13 cellular contexts compared by ENCODE assay signal in the genomic region with DNA sequence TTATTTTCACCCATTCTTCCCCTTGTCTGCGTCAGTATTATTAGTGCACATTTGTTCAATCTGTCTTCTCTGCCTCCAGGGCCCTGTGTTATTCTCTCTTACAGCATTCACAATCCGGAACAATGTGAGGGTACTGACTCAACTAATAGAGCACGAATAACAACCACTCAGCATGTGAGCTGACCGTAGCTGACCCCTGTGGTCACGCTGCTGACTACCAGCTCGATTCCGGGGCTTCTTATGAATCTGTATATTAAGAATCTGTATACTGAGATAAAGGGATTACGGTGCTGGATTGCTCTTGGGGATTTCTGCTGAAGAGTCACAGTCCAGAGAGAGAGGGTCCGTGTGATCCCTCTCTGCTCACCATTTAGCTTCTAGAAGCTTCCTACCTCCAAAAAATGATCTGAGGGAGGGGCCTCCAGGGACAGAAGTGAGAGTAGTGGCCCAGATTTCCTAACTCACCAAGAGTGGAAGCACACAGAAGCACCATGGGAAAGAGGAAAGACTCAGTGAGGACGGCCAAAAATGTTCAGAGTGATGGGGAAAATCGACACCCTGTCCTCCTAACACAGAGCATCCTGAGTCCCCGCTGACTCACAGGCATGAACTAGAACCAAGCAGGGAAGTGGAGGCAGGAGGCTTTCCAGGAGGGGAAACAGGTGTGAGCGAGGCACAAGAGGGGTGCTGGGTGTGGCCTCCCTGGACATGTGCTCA.
DNase-seq lines count a peak whose midpoint lies in the region; ATAC-seq and TF ChIP-seq lines count a peak whose summit lies in the region.
"Had no signal": no experiment of that assay in that cellular context is flagged by ENCODE, and none has a peak within 500 bp of the region (broad histone marks: within the 10 kb centered on the region; RNA-seq: fewer than 3 reads in every experiment).

No MANE protein-coding gene starts in this region.

- no peak overlapping the region for H3K27ac Mint-ChIP-seq in activated T-helper 1 cell treated with anti-CD3 and anti-CD28 coated beads, Interleukin-12 subunit alpha, Interleukin-12 subunit beta, Interleukin-2, Interleukin-4 antibody, amounts not matched to agents 30 ng/mL and 10 ng/mL and 1 ng/mL, durations not matched to agents 14 hours and 24 hours and 36 hours
- H3K27ac Mint-ChIP-seq: activated CD4-positive, alpha-beta T cell treated with anti-CD3 and anti-CD28 coated beads for 36 hours had no signal

- H3K4me1 ChIP-seq in right atrium auricular region = no peaks in the 10 kb centered on the region
- H3K4me1 ChIP-seq: prostate gland had no signal

- no peak overlapping the region for H3K4me3 ChIP-seq in right atrium auricular region
- H3K4me3 ChIP-seq: prostate gland had no signal

- intact Hi-C loops in Right ventricle myocardium inferior (cut with DNase I) = no loop called here
- intact Hi-C loops in activated T-helper 1 cell treated with anti-CD3 and anti-CD28 coated beads, Interleukin-12 subunit alpha, Interleukin-12 subunit beta, Interleukin-2, Interleukin-4 antibody, amounts not matched to agents 30 ng/mL and 10 ng/mL and 1 ng/mL, durations not matched to agents 14 hours and 24 hours and 36 hours (cut with micrococcal nuclease) = no loop called here

- peaks cover 6% of the 10 kb centered on the region for H3K9me3 Mint-ChIP-seq in activated T-helper 1 cell treated with anti-CD3 and anti-CD28 coated beads, Interleukin-12 subunit alpha, Interleukin-12 subunit beta, Interleukin-2, Interleukin-4 antibody, amounts not matched to agents 30 ng/mL and 10 ng/mL and 1 ng/mL, durations not matched to agents 14 hours and 24 hours and 36 hours

- H3K4me1 Mint-ChIP-seq in activated T-helper 1 cell treated with anti-CD3 and anti-CD28 coated beads, Interleukin-12 subunit alpha, Interleukin-12 subunit beta, Interleukin-2, Interleukin-4 antibody, amounts not matched to agents 30 ng/mL and 10 ng/mL and 1 ng/mL, durations not matched to agents 14 hours and 24 hours and 36 hours (ENCODE audit: low read depth) = no peaks in the 10 kb centered on the region
- H3K4me1 Mint-ChIP-seq: activated CD4-positive, alpha-beta T cell treated with anti-CD3 and anti-CD28 coated beads for 36 hours had no signal

- ATAC-seq in Right ventricle myocardium inferior (peak; percentile 68), GM18502 (IDR thresholded peaks at IDR 0.05; ENCODE audit: poor library complexity, unreplicated experiment) (no peak), HG03378 (IDR thresholded peaks at IDR 0.05; ENCODE audit: unreplicated experiment) (no peak)
- ATAC-seq: activated CD4-positive, alpha-beta T cell treated with anti-CD3 and anti-CD28 coated beads for 36 hours; HepG2 had no signal

- DNase-seq in Right ventricle myocardium inferior (ENCODE audit: missing footprints) (no peak), right atrium auricular region (ENCODE audit: low spot score) (no peak), brain pericyte (ENCODE audit: low read depth, low spot score) (peak; percentile 91), left kidney (ENCODE audit: low read depth, low spot score) (peak; percentile 40), GM20000 (ENCODE audit: low spot score) (no peak)
- no peak for DNase-seq in activated T-helper 1 cell treated with anti-CD3 and anti-CD28 coated beads, Interleukin-12 subunit alpha, Interleukin-12 subunit beta, Interleukin-2, Interleukin-4 antibody, amounts not matched to agents 30 ng/mL and 10 ng/mL and 1 ng/mL, durations not matched to agents 14 hours and 24 hours and 36 hours (ENCODE audit: low spot score)
- DNase-seq: 8988T; activated CD4-positive, alpha-beta T cell treated with anti-CD3 and anti-CD28 coated beads for 36 hours; effector CD4-positive, alpha-beta T cell had no signal

- no peaks in the 10 kb centered on the region for H3K36me3 Mint-ChIP-seq in activated T-helper 1 cell treated with anti-CD3 and anti-CD28 coated beads, Interleukin-12 subunit alpha, Interleukin-12 subunit beta, Interleukin-2, Interleukin-4 antibody, amounts not matched to agents 30 ng/mL and 10 ng/mL and 1 ng/mL, durations not matched to agents 14 hours and 24 hours and 36 hours (ENCODE audit: low read depth)

- H3K27ac ChIP-seq in right atrium auricular region = no peak overlapping the region
- H3K27ac ChIP-seq: prostate gland had no signal

- H3K27me3 ChIP-seq in right atrium auricular region = no peaks in the 10 kb centered on the region

- H3K9me3 ChIP-seq in right atrium auricular region = no peaks in the 10 kb centered on the region
- H3K9me3 ChIP-seq: prostate gland had no signal

- no peaks in the 10 kb centered on the region for H3K36me3 ChIP-seq in right atrium auricular region
- H3K36me3 ChIP-seq: prostate gland had no signal

- H3K27me3 Mint-ChIP-seq in activated T-helper 1 cell treated with anti-CD3 and anti-CD28 coated beads, Interleukin-12 subunit alpha, Interleukin-12 subunit beta, Interleukin-2, Interleukin-4 antibody, amounts not matched to agents 30 ng/mL and 10 ng/mL and 1 ng/mL, durations not matched to agents 14 hours and 24 hours and 36 hours (ENCODE audit: insufficient read depth) = no peaks in the 10 kb centered on the region

- TF ChIP-seq CTCF in right atrium auricular region (IDR thresholded peaks at IDR 0.05) = no peak
- no peak for TF ChIP-seq CTCF in GM20000 (IDR thresholded peaks at IDR 0.05; ENCODE audit: extremely low read depth, missing control alignments)

- H3K4me3 Mint-ChIP-seq in activated T-helper 1 cell treated with anti-CD3 and anti-CD28 coated beads, Interleukin-12 subunit alpha, Interleukin-12 subunit beta, Interleukin-2, Interleukin-4 antibody, amounts not matched to agents 30 ng/mL and 10 ng/mL and 1 ng/mL, durations not matched to agents 14 hours and 24 hours and 36 hours = no peak overlapping the region
- H3K4me3 Mint-ChIP-seq: activated CD4-positive, alpha-beta T cell treated with anti-CD3 and anti-CD28 coated beads for 36 hours had no signal

Comparison
In these comparisons a context has a peak if more than half of its experiments do, and no peak if none do; other contexts are left out.
1. DNase-seq: peak in brain pericyte (single experiment) and left kidney (single experiment); none in Right ventricle myocardium inferior (single experiment), right atrium auricular region (single experiment), GM20000 (single experiment) and activated T-helper 1 cell treated with anti-CD3 and anti-CD28 coated beads, Interleukin-12 subunit alpha, Interleukin-12 subunit beta, Interleukin-2, Interleukin-4 antibody, amounts not matched to agents 30 ng/mL and 10 ng/mL and 1 ng/mL, durations not matched to agents 14 hours and 24 hours and 36 hours (single experiment).